In genomic region chr1:27321813-27322568, GRCh38 we compare ENCODE assay signal across 1 cellular context.
A peak's percentile ranks its signal among the peaks of the same experiment; 100 is the strongest.
TF ChIP-seq lines count a peak whose summit lies in the region.

A gene with protein sequence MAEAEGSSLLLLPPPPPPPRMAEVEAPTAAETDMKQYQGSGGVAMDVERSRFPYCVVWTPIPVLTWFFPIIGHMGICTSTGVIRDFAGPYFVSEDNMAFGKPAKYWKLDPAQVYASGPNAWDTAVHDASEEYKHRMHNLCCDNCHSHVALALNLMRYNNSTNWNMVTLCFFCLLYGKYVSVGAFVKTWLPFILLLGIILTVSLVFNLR (plus strand): TSS chr1:27322163. CDS start chr1:27322198, 35 bp downstream.

TF ChIP-seq in K562, 482 proteins besides CTCF, POLR2A, EP300 and RAD21 (continued from another document and continues in another):
- peak; percentile 96 for TF ChIP-seq RREB1 (CRISPR knock-in tag; IDR thresholded peaks at IDR 0.05)
- TF ChIP-seq TBL1XR1 (IDR thresholded peaks at IDR 0.05; ENCODE audit: low read length in 2 of 2), result peak in 1 of 2 experiments; percentile 56; a peak in 3 of 4 replicates
- TF ChIP-seq TBP (optimal IDR thresholded peaks at IDR 0.05; ENCODE audit: low read depth, low read length), result peak; percentile 75
- 0 out of 2 replicates have a peak, but pooled peaks have one; percentile 66 for TF ChIP-seq ZNF175 (CRISPR knock-in tag; IDR thresholded peaks at IDR 0.05; ENCODE audit: low read depth)
- TF ChIP-seq ZNF77 (CRISPR knock-in tag; IDR thresholded peaks at IDR 0.05), result no peak
- TF ChIP-seq, protein P1, sequence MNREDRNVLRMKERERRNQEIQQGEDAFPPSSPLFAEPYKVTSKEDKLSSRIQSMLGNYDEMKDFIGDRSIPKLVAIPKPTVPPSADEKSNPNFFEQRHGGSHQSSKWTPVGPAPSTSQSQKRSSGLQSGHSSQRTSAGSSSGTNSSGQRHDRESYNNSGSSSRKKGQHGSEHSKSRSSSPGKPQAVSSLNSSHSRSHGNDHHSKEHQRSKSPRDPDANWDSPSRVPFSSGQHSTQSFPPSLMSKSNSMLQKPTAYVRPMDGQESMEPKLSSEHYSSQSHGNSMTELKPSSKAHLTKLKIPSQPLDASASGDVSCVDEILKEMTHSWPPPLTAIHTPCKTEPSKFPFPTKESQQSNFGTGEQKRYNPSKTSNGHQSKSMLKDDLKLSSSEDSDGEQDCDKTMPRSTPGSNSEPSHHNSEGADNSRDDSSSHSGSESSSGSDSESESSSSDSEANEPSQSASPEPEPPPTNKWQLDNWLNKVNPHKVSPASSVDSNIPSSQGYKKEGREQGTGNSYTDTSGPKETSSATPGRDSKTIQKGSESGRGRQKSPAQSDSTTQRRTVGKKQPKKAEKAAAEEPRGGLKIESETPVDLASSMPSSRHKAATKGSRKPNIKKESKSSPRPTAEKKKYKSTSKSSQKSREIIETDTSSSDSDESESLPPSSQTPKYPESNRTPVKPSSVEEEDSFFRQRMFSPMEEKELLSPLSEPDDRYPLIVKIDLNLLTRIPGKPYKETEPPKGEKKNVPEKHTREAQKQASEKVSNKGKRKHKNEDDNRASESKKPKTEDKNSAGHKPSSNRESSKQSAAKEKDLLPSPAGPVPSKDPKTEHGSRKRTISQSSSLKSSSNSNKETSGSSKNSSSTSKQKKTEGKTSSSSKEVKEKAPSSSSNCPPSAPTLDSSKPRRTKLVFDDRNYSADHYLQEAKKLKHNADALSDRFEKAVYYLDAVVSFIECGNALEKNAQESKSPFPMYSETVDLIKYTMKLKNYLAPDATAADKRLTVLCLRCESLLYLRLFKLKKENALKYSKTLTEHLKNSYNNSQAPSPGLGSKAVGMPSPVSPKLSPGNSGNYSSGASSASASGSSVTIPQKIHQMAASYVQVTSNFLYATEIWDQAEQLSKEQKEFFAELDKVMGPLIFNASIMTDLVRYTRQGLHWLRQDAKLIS (CRISPR knock-in tag; IDR thresholded peaks at IDR 0.05), result peak; percentile 94
- no peak for TF ChIP-seq COPS2 (conservative IDR thresholded peaks at IDR 0.05)
- TF ChIP-seq RCOR1 (IDR thresholded peaks at IDR 0.05; ENCODE audit: borderline replicate concordance in 1 of 2, low read depth in 2 of 2, low read length in 2 of 2), result peak in 1 of 2 experiments; percentile 76; a peak in 3 of 4 replicates
- TF ChIP-seq ARNT (IDR thresholded peaks at IDR 0.05), result no peak; a peak in 1 of 4 replicates
- no peak for TF ChIP-seq ZNF134 (CRISPR knock-in tag; conservative IDR thresholded peaks at IDR 0.05)
- no peak for TF ChIP-seq IRF2 (CRISPR knock-in tag; IDR thresholded peaks at IDR 0.05)
- TF ChIP-seq ZNF431 (CRISPR knock-in tag; IDR thresholded peaks at IDR 0.05), result peak; percentile 96
- 0 out of 4 replicates have a peak, but pooled peaks of 1 of the 2 experiments have one; percentile 42 for TF ChIP-seq UBTF (IDR thresholded peaks at IDR 0.05; ENCODE audit: borderline replicate concordance in 1 of 2, low read depth in 2 of 2, low read length in 2 of 2)
- no peak for TF ChIP-seq NFXL1 (CRISPR knock-in tag; IDR thresholded peaks at IDR 0.05)
- TF ChIP-seq, protein P2, sequence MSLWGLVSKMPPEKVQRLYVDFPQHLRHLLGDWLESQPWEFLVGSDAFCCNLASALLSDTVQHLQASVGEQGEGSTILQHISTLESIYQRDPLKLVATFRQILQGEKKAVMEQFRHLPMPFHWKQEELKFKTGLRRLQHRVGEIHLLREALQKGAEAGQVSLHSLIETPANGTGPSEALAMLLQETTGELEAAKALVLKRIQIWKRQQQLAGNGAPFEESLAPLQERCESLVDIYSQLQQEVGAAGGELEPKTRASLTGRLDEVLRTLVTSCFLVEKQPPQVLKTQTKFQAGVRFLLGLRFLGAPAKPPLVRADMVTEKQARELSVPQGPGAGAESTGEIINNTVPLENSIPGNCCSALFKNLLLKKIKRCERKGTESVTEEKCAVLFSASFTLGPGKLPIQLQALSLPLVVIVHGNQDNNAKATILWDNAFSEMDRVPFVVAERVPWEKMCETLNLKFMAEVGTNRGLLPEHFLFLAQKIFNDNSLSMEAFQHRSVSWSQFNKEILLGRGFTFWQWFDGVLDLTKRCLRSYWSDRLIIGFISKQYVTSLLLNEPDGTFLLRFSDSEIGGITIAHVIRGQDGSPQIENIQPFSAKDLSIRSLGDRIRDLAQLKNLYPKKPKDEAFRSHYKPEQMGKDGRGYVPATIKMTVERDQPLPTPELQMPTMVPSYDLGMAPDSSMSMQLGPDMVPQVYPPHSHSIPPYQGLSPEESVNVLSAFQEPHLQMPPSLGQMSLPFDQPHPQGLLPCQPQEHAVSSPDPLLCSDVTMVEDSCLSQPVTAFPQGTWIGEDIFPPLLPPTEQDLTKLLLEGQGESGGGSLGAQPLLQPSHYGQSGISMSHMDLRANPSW (CRISPR knock-in tag; IDR thresholded peaks at IDR 0.05), result no peak; the same call in 1 of the 2 replicates
- TF ChIP-seq HCFC1 (IDR thresholded peaks at IDR 0.05; ENCODE audit: low read depth, low read length), result peak; percentile 89
- TF ChIP-seq CBX1 (IDR thresholded peaks at IDR 0.05; ENCODE audit: low read depth), result peak; percentile 87; the same call in 1 of the 2 replicates
- TF ChIP-seq ZNF57 (CRISPR knock-in tag; IDR thresholded peaks at IDR 0.05), result no peak
- no peak for TF ChIP-seq SREBF2 (CRISPR knock-in tag; IDR thresholded peaks at IDR 0.05)
- TF ChIP-seq CBX2 (IDR thresholded peaks at IDR 0.05; ENCODE audit: insufficient read depth, low read length, poor library complexity, severe bottlenecking), result no peak
- no peak for TF ChIP-seq STAG1 (CRISPR knock-in tag; IDR thresholded peaks at IDR 0.05; ENCODE audit: borderline replicate concordance)
- TF ChIP-seq ZNF239 (CRISPR knock-in tag; IDR thresholded peaks at IDR 0.05), result no peak
- TF ChIP-seq ETV1 (tag; conservative IDR thresholded peaks at IDR 0.05; ENCODE audit: low read depth), result peak; percentile 98
- no peak for TF ChIP-seq SETDB1 (IDR thresholded peaks at IDR 0.05; ENCODE audit: low read length)
- TF ChIP-seq TEAD2 (tag; IDR thresholded peaks at IDR 0.05), result no peak
- TF ChIP-seq, protein P3, sequence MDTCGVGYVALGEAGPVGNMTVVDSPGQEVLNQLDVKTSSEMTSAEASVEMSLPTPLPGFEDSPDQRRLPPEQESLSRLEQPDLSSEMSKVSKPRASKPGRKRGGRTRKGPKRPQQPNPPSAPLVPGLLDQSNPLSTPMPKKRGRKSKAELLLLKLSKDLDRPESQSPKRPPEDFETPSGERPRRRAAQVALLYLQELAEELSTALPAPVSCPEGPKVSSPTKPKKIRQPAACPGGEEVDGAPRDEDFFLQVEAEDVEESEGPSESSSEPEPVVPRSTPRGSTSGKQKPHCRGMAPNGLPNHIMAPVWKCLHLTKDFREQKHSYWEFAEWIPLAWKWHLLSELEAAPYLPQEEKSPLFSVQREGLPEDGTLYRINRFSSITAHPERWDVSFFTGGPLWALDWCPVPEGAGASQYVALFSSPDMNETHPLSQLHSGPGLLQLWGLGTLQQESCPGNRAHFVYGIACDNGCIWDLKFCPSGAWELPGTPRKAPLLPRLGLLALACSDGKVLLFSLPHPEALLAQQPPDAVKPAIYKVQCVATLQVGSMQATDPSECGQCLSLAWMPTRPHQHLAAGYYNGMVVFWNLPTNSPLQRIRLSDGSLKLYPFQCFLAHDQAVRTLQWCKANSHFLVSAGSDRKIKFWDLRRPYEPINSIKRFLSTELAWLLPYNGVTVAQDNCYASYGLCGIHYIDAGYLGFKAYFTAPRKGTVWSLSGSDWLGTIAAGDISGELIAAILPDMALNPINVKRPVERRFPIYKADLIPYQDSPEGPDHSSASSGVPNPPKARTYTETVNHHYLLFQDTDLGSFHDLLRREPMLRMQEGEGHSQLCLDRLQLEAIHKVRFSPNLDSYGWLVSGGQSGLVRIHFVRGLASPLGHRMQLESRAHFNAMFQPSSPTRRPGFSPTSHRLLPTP (IDR thresholded peaks at IDR 0.05; ENCODE audit: borderline replicate concordance, extremely low read depth, insufficient read length), result no peak
- TF ChIP-seq KLF6 (CRISPR knock-in tag; IDR thresholded peaks at IDR 0.05; ENCODE audit: borderline replicate concordance), result peak; percentile 85; the same call in 1 of the 2 replicates
- peak; percentile 98 for TF ChIP-seq POLR2G (IDR thresholded peaks at IDR 0.05; ENCODE audit: low read depth, low read length)
- peak; percentile 97 for TF ChIP-seq MTA3 (IDR thresholded peaks at IDR 0.05; ENCODE audit: borderline replicate concordance)
- no peak for TF ChIP-seq CBX8 (IDR thresholded peaks at IDR 0.05; ENCODE audit: borderline replicate concordance, extremely low read depth, low read depth, low read length, poor library complexity, severe bottlenecking)
- TF ChIP-seq MYBL2 (IDR thresholded peaks at IDR 0.05; ENCODE audit: low read depth), result no peak
- no peak for TF ChIP-seq MYBL2 (CRISPR knock-in tag; IDR thresholded peaks at IDR 0.05; ENCODE audit: borderline replicate concordance)
- no peak for TF ChIP-seq RFX5 (IDR thresholded peaks at IDR 0.05; ENCODE audit: low read depth, low read length)
- peak; percentile 99 for TF ChIP-seq SP1 (CRISPR knock-in tag; IDR thresholded peaks at IDR 0.05)
- TF ChIP-seq TEAD1 (CRISPR knock-in tag; IDR thresholded peaks at IDR 0.05), result peak; percentile 68 to 87; a peak in 3 of 4 replicates
- TF ChIP-seq ZNF3 (CRISPR knock-in tag; IDR thresholded peaks at IDR 0.05), result no peak
- TF ChIP-seq LEF1 (IDR thresholded peaks at IDR 0.05), result 0 out of 2 replicates have a peak, but pooled peaks have one; percentile 35
- TF ChIP-seq SMAD1 (IDR thresholded peaks at IDR 0.05; ENCODE audit: low read depth, low read length, partially characterized antibody), result peak; percentile 38
